Comparison of ENCODE assay signal across 11 cellular contexts in genomic region chr2:95074663-95075439, GRCh38. TPM values are rescaled to one million over a fixed set of nuclear protein-coding genes. Genes with fewer than 3 reads are reported as not detected.
A peak's percentile ranks its signal among the peaks of the same experiment; 100 is the strongest.
DNase-seq lines count a peak whose midpoint lies in the region; ATAC-seq and TF ChIP-seq lines count a peak whose summit lies in the region.
"Had no signal": no experiment of that assay in that cellular context is flagged by ENCODE, and none has a peak within 500 bp of the region (broad histone marks: within the 10 kb centered on the region; RNA-seq: fewer than 3 reads in every experiment).

No MANE protein-coding gene starts in this region.

- no peak overlapping the region for H3K4me3 ChIP-seq in heart right ventricle
- H3K4me3 ChIP-seq: vagina had no signal

- no peak for ATAC-seq in HG03457 (IDR thresholded peaks at IDR 0.05; ENCODE audit: unreplicated experiment)
- no peak for ATAC-seq in heart right ventricle

- DNase-seq in DMS79 (lab: John Stamatoyannopoulos, UW) (peak; percentile 89), posterior vena cava (ENCODE audit: low spot score) (no peak), heart right ventricle (no peak), NCI-H2081 (lab: John Stamatoyannopoulos, UW) (no peak)
- DNase-seq in activated CD4-positive, alpha-beta T cell treated with anti-CD3 and anti-CD28 coated beads, Interleukin-2, amount 10 ng/mL, durations not matched to agents 24 days and 14 days, result peak; percentile 95
- peak; percentile 74 for DNase-seq in activated naive CD8-positive, alpha-beta T cell treated with anti-CD3 and anti-CD28 coated beads for 36 hours
- DNase-seq in stimulated activated CD4-positive, alpha-beta T cell treated with anti-CD3 and anti-CD28 coated beads, Interleukin-1b, Interleukin-23, amount 100 ng/mL, for 48 hours, result peak; percentile 71

- peak overlapping the region; percentile 99 for H3K27ac Mint-ChIP-seq in activated CD4-positive, alpha-beta T cell treated with anti-CD3 and anti-CD28 coated beads, Interleukin-2, amount 10 ng/mL, durations not matched to agents 24 days and 14 days
- H3K27ac Mint-ChIP-seq in activated naive CD8-positive, alpha-beta T cell treated with anti-CD3 and anti-CD28 coated beads for 36 hours, result peak overlapping the region; percentile 93
- H3K27ac Mint-ChIP-seq: B cell had no signal

- H3K9me3 Mint-ChIP-seq in activated CD4-positive, alpha-beta T cell treated with anti-CD3 and anti-CD28 coated beads, Interleukin-2, amount 10 ng/mL, durations not matched to agents 24 days and 14 days, result peaks cover 8% of the 10 kb centered on the region
- H3K9me3 Mint-ChIP-seq in activated naive CD8-positive, alpha-beta T cell treated with anti-CD3 and anti-CD28 coated beads for 36 hours, result peaks cover 2% of the 10 kb centered on the region

- WGBS in heart right ventricle, 2 donors, result 74 to 76% methylated on average over 15 of the region's 15 CpGs

- peaks cover 71% of the 10 kb centered on the region for H3K4me1 Mint-ChIP-seq in activated CD4-positive, alpha-beta T cell treated with anti-CD3 and anti-CD28 coated beads, Interleukin-2, amount 10 ng/mL, durations not matched to agents 24 days and 14 days
- peaks cover 56% of the 10 kb centered on the region for H3K4me1 Mint-ChIP-seq in activated naive CD8-positive, alpha-beta T cell treated with anti-CD3 and anti-CD28 coated beads for 36 hours

- H3K27me3 ChIP-seq in heart right ventricle, result peaks cover 5 to 60% (median 56%) of the 10 kb centered on the region in 7 donors
- H3K27me3 ChIP-seq: vagina had no signal

- peaks cover 7% of the 10 kb centered on the region for H3K36me3 Mint-ChIP-seq in activated CD4-positive, alpha-beta T cell treated with anti-CD3 and anti-CD28 coated beads, Interleukin-2, amount 10 ng/mL, durations not matched to agents 24 days and 14 days (ENCODE audit: low read depth)
- peaks cover 9% of the 10 kb centered on the region for H3K36me3 Mint-ChIP-seq in activated naive CD8-positive, alpha-beta T cell treated with anti-CD3 and anti-CD28 coated beads for 36 hours

- H3K4me1 ChIP-seq in heart right ventricle, result peaks cover 0 to 10% (median 9%) of the 10 kb centered on the region in 9 donors

- no peaks in the 10 kb centered on the region for H3K9me3 ChIP-seq in heart right ventricle
- H3K9me3 ChIP-seq: vagina had no signal

- peak overlapping the region in 1 of 10 donors; percentile 71 for H3K27ac ChIP-seq in heart right ventricle
- H3K27ac ChIP-seq: vagina had no signal

- intact Hi-C loops in activated CD4-positive, alpha-beta T cell treated with anti-CD3 and anti-CD28 coated beads, Interleukin-2, amount 10 ng/mL, durations not matched to agents 24 days and 14 days (cut with micrococcal nuclease), result loop anchor here (1.0 to 2.0 kb wide), 3 partner anchors 24 to 49 kb away; no protein-coding TSS in a partner anchor
- intact Hi-C loops in posterior vena cava (cut with DNase I), result no loop called here
- intact Hi-C loops in heart right ventricle (cut with DNase I), result loop anchor here in 2 of 10 donors (5.0 to 10.0 kb wide), 2 partner anchors 42 to 50 kb away; partner anchors contain the start of gene MAL (in 2 of the 2)

- no peaks in the 10 kb centered on the region for H3K27me3 Mint-ChIP-seq in activated CD4-positive, alpha-beta T cell treated with anti-CD3 and anti-CD28 coated beads, Interleukin-2, amount 10 ng/mL, durations not matched to agents 24 days and 14 days
- H3K27me3 Mint-ChIP-seq in activated naive CD8-positive, alpha-beta T cell treated with anti-CD3 and anti-CD28 coated beads for 36 hours, result no peaks in the 10 kb centered on the region

- TF ChIP-seq CTCF in heart right ventricle (IDR thresholded peaks at IDR 0.05), result no peak

- no peaks in the 10 kb centered on the region for H3K36me3 ChIP-seq in heart right ventricle
- H3K36me3 ChIP-seq: vagina had no signal

- peak overlapping the region; percentile 95 for H3K4me3 Mint-ChIP-seq in activated CD4-positive, alpha-beta T cell treated with anti-CD3 and anti-CD28 coated beads, Interleukin-2, amount 10 ng/mL, durations not matched to agents 24 days and 14 days
- peak overlapping the region; percentile 76 for H3K4me3 Mint-ChIP-seq in activated naive CD8-positive, alpha-beta T cell treated with anti-CD3 and anti-CD28 coated beads for 36 hours
- H3K4me3 Mint-ChIP-seq: B cell had no signal

RNA-seq across cellular contexts. Expression of gene MRPS5, which starts 46.8 kb away (rescaled TPM):
- total RNA-seq in activated CD4-positive, alpha-beta T cell treated with anti-CD3 and anti-CD28 coated beads, Interleukin-2, amount 10 ng/mL, durations not matched to agents 24 days and 14 days, result 97.4 and 103 TPM in 2 replicates
- 10 to 100 TPM; 83.8 to 84.8 TPM for total RNA-seq in activated naive CD8-positive, alpha-beta T cell treated with anti-CD3 and anti-CD28 coated beads for 36 hours
- total RNA-seq in posterior vena cava (10 to 100 TPM; 32.2 to 33.7 TPM), heart right ventricle (10 to 100 TPM; 50.6 to 85.7 (median 61.5) TPM)
- polyA plus RNA-seq in heart right ventricle, result 100 to 1,000 TPM; 105 to 144 TPM

RNA-seq across cellular contexts. Expression of gene MAL, which starts 49.3 kb away (rescaled TPM):
- total RNA-seq in activated CD4-positive, alpha-beta T cell treated with anti-CD3 and anti-CD28 coated beads, Interleukin-2, amount 10 ng/mL, durations not matched to agents 24 days and 14 days, result 166 and 167 TPM in 2 replicates
- total RNA-seq in activated naive CD8-positive, alpha-beta T cell treated with anti-CD3 and anti-CD28 coated beads for 36 hours, result 10 to 100 TPM; 50.8 to 52.9 TPM
- total RNA-seq in posterior vena cava, result 1 to 10 TPM; 1.0 to 1.6 TPM
- total RNA-seq in heart right ventricle, result 10 to 100 TPM in 1 of 10 donors, 1 to 10 TPM in 9; 1.5 to 10.5 (median 3.0) TPM
- 1 to 10 TPM; 4.2 to 9.1 TPM for polyA plus RNA-seq in heart right ventricle
- total RNA-seq: HT1080 had no signal

Comparison
In these comparisons a context has a peak if more than half of its experiments do, and no peak if none do; other contexts are left out.
1. DNase-seq: peak in DMS79 (single experiment), activated CD4-positive, alpha-beta T cell treated with anti-CD3 and anti-CD28 coated beads, Interleukin-2, amount 10 ng/mL, durations not matched to agents 24 days and 14 days (single experiment), activated naive CD8-positive, alpha-beta T cell treated with anti-CD3 and anti-CD28 coated beads for 36 hours (single experiment) and stimulated activated CD4-positive, alpha-beta T cell treated with anti-CD3 and anti-CD28 coated beads, Interleukin-1b, Interleukin-23, amount 100 ng/mL, for 48 hours (single experiment); none in posterior vena cava (single experiment), heart right ventricle (0 of 2) and NCI-H2081 (0 of 2).
2. RNA of gene MAL, which starts 49.3 kb away (total RNA-seq): 166 to 167 TPM in activated CD4-positive, alpha-beta T cell treated with anti-CD3 and anti-CD28 coated beads, Interleukin-2, amount 10 ng/mL, durations not matched to agents 24 days and 14 days and 50.8 to 52.9 TPM in activated naive CD8-positive, alpha-beta T cell treated with anti-CD3 and anti-CD28 coated beads for 36 hours; 1.5 to 10.5 TPM in heart right ventricle and 1.0 to 1.6 TPM in posterior vena cava; every median in the first group is over 4 times any median in the second.